In genomic region chr2:228986961-228987360, GRCh38 we compare ENCODE assay signal across 27 cellular contexts.
"Had no signal": no experiment of that assay in that cellular context is flagged by ENCODE, and none has a peak within 500 bp of the region (broad histone marks: within the 10 kb centered on the region; RNA-seq: fewer than 3 reads in every experiment).

No MANE protein-coding gene starts in this region.

- DNase-seq: activated CD4-positive, alpha-beta T cell treated with anti-CD3 and anti-CD28 coated beads, Interleukin-2, amount 10 ng/mL, durations not matched to agents 7 days and 5 days; activated CD4-positive, CD25-positive, alpha-beta regulatory T cell treated with anti-CD3 and anti-CD28 coated beads, Interleukin-2, amount 50 U/mL, for 72 hours; activated CD8-positive, alpha-beta T cell treated with anti-CD3 and anti-CD28 coated beads for 36 hours; activated gamma-delta T cell; activated naive CD4-positive, alpha-beta T cell treated with anti-CD3 and anti-CD28 coated beads, Interleukin-2, amount 50 U/mL, for 16 hours; activated naive CD8-positive, alpha-beta T cell treated with anti-CD3 and anti-CD28 coated beads, Interleukin-2, amount 50 U/mL, for 24 hours; aorta; caudate nucleus; dermis blood vessel endothelial cell; effector CD8-positive, alpha-beta T cell; head of caudate nucleus; hypothalamus; left ventricle myocardium superior; mammary epithelial cell; midbrain; ovary; psoas muscle; stimulated activated CD4-positive, alpha-beta T cell treated with anti-CD3 and anti-CD28 coated beads, Interleukin-12 subunit alpha, Interleukin-12 subunit beta, amount 100 ng/mL, for 4 hours; substantia nigra; thyroid gland; upper lobe of right lung; WERI-Rb-1 had no signal

- FAIRE-seq: TTC549 had no signal

- ATAC-seq: activated CD8-positive, alpha-beta T cell treated with anti-CD3 and anti-CD28 coated beads for 36 hours; activated naive CD8-positive, alpha-beta T cell treated with anti-CD3 and anti-CD28 coated beads, Interleukin-2, amount 50 U/mL, for 24 hours; gastroesophageal sphincter; left ventricle myocardium superior; natural killer cell treated with Interleukin-12 subunit alpha and Interleukin-12 subunit beta and Interleukin-15 and Interleukin-18, amount 100 ng/mL, for 72 hours; psoas muscle; upper lobe of right lung had no signal

- H3K4me1 ChIP-seq: gastroesophageal sphincter, psoas muscle, right atrium auricular region, thyroid gland, upper lobe of right lung had no signal

- H3K36me3 ChIP-seq: gastroesophageal sphincter, neutrophil, ovary, right atrium auricular region, thyroid gland, upper lobe of right lung, WERI-Rb-1 had no signal

- H3K9me3 ChIP-seq: psoas muscle, right atrium auricular region, thyroid gland, upper lobe of right lung had no signal

- H3K4me3 ChIP-seq: gastroesophageal sphincter, ovary, psoas muscle, right atrium auricular region, thyroid gland, upper lobe of right lung had no signal

- H3K27ac ChIP-seq: gastroesophageal sphincter, neutrophil, ovary, psoas muscle, right atrium auricular region, thyroid gland, upper lobe of right lung, WERI-Rb-1 had no signal

- H3K27me3 ChIP-seq: gastroesophageal sphincter, neutrophil, ovary, right atrium auricular region, thyroid gland, upper lobe of right lung had no signal
